16 cellular contexts compared by ENCODE assay signal in the genomic region with DNA sequence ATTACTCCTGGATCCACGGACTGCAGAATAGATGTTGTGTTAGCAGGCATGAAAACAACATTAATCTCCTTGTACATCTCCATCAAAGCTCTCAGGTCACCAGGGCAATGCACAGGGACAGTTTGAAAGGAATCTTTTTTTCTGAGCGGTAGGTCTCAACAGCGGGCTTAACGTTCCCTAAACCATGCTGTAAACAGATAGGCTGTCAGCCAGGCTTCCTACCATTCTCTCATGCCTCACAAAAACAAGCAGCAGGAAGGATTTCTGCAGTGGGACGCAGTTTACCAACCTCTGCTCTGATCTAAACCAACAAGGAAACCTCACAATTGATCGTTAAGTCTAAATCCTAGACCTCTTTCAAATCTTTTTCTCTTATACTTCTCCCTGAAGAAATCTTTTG. TPM values are rescaled to one million over a fixed set of nuclear protein-coding genes. Genes with fewer than 3 reads are reported as not detected.
DNase-seq lines count a peak whose midpoint lies in the region; ATAC-seq and TF ChIP-seq lines count a peak whose summit lies in the region.
"Had no signal": no experiment of that assay in that cellular context is flagged by ENCODE, and none has a peak within 500 bp of the region (broad histone marks: within the 10 kb centered on the region; RNA-seq: fewer than 3 reads in every experiment).

No MANE protein-coding gene starts in this region.

- ATAC-seq in right cardiac atrium (peak; percentile 36 to 46), left cardiac atrium (no peak), natural killer cell (no peak)
- ATAC-seq: CD8-positive, alpha-beta T cell had no signal

- no peaks in the 10 kb centered on the region for H3K36me3 ChIP-seq in Karpas-422 (ENCODE audit: insufficient read depth, low read length)

- H3K27ac Mint-ChIP-seq in endothelial cell (ENCODE audit: unreplicated experiment) (peak overlapping the region; percentile 9), natural killer cell (peak overlapping the region; percentile 25 to 30)
- H3K27ac Mint-ChIP-seq: B cell; CD8-positive, alpha-beta T cell; IgD-negative memory B cell had no signal

- TF ChIP-seq CTCF in endothelial cell (IDR thresholded peaks at IDR 0.05; ENCODE audit: unreplicated experiment) (no peak), natural killer cell (IDR thresholded peaks at IDR 0.05) (no peak), GM10248 (IDR thresholded peaks at IDR 0.05; ENCODE audit: control extremely low read depth, extremely low read depth, low read depth, missing control alignments) (no peak)

- POLR2A ChIA-PET in GM10248 (lab: Yijun Ruan, JAX) = interaction anchor here (0.6 kb wide), 1 partner anchor 105 kb away, joined by 3 read pairs; no protein-coding TSS in a partner anchor

- H3K9me3 Mint-ChIP-seq in endothelial cell (ENCODE audit: unreplicated experiment) (no peaks in the 10 kb centered on the region), natural killer cell (no peaks in the 10 kb centered on the region)
- H3K9me3 Mint-ChIP-seq: CD14-positive monocyte; CD8-positive, alpha-beta T cell had no signal

- peaks cover 99% of the 10 kb centered on the region for H3K79me2 ChIP-seq in Karpas-422 (ENCODE audit: low read length)

- no peaks in the 10 kb centered on the region for H3K27me3 ChIP-seq in right cardiac atrium (ENCODE audit: control insufficient read depth, insufficient read depth)
- no peaks in the 10 kb centered on the region for H3K27me3 ChIP-seq in Karpas-422 (ENCODE audit: low read length)

- H3K4me1 Mint-ChIP-seq in endothelial cell (ENCODE audit: unreplicated experiment) (peaks cover 23% of the 10 kb centered on the region), natural killer cell (peaks cover 70 to 75% of the 10 kb centered on the region in 2 donors)

- H3K4me1 ChIP-seq in right cardiac atrium (ENCODE audit: control insufficient read depth, insufficient read depth, low read length) (peaks cover 5% of the 10 kb centered on the region), Karpas-422 (ENCODE audit: low read length) (peaks cover 16% of the 10 kb centered on the region)

- H3K9me3 ChIP-seq in right cardiac atrium (ENCODE audit: control insufficient read depth, low read length) = no peaks in the 10 kb centered on the region
- no peaks in the 10 kb centered on the region for H3K9me3 ChIP-seq in Karpas-422 (ENCODE audit: low read length)

- H3K9me2 ChIP-seq in Karpas-422 (replicated peaks; ENCODE audit: insufficient read depth, low read length) = no peaks in the 10 kb centered on the region

- no peak overlapping the region for H2AFZ ChIP-seq in Karpas-422 (ENCODE audit: low read length)
- H2AFZ ChIP-seq: GM23248 had no signal

- H3K36me3 Mint-ChIP-seq in endothelial cell (ENCODE audit: low read depth, unreplicated experiment) (no peaks in the 10 kb centered on the region), natural killer cell (no peaks in the 10 kb centered on the region)

- H3K27ac ChIP-seq in right cardiac atrium (ENCODE audit: low read length) = no peak overlapping the region
- H3K27ac ChIP-seq in Karpas-422 (ENCODE audit: low read length) = no peak overlapping the region
- H3K27ac ChIP-seq: GM23248 had no signal

- no peak overlapping the region for H3K4me3 Mint-ChIP-seq in endothelial cell (ENCODE audit: unreplicated experiment)
- H3K4me3 Mint-ChIP-seq in natural killer cell = peak overlapping the region; percentile 21
- H3K4me3 Mint-ChIP-seq: B cell; CD14-positive monocyte; CD8-positive, alpha-beta T cell; H9; IgD-negative memory B cell had no signal

- WGBS in right cardiac atrium = 51% methylated on average over 6 of the region's 6 CpGs

- no peak for DNase-seq in right cardiac atrium
- DNase-seq in left cardiac atrium = no peak
- DNase-seq in endothelial cell (ENCODE audit: low spot score) = no peak
- no peak for DNase-seq in natural killer cell
- no peak for DNase-seq in Karpas-422
- DNase-seq in GM10248 (ENCODE audit: extremely low spot score) = no peak
- DNase-seq in NCI-H1417 treated with DMSO at 0.1 percent for 48 hours (lab: John Stamatoyannopoulos, UW) = no peak
- no peak for DNase-seq in DMS53 (lab: John Stamatoyannopoulos, UW)
- DNase-seq: CD8-positive, alpha-beta T cell; COR-L47; GF-D8; GM23248; H9 had no signal

- H4K20me1 ChIP-seq in Karpas-422 (ENCODE audit: insufficient read depth, low read depth, low read length) = no peaks in the 10 kb centered on the region

- H3K27me3 Mint-ChIP-seq in endothelial cell (ENCODE audit: unreplicated experiment) (no peaks in the 10 kb centered on the region), natural killer cell (ENCODE audit: low read depth in 2 of 2) (no peaks in the 10 kb centered on the region)
- H3K27me3 Mint-ChIP-seq: B cell, IgD-negative memory B cell had no signal

- no peak overlapping the region for H3K4me2 ChIP-seq in Karpas-422 (ENCODE audit: low read depth, low read length, poor library complexity, severe bottlenecking)

- intact Hi-C loops in right cardiac atrium (cut with DNase I) = no loop called here
- intact Hi-C loops in left cardiac atrium (cut with DNase I) = no loop called here
- intact Hi-C loops in natural killer cell (cut with micrococcal nuclease) = no loop called here

- no peak overlapping the region for H3K9ac ChIP-seq in Karpas-422 (ENCODE audit: low read length)
- H3K9ac ChIP-seq: GM23248 had no signal

- CTCF ChIA-PET in GM10248 (lab: Yijun Ruan, JAX) = interaction anchor here (1.2 kb wide), 2 partner anchors 178 to 186 kb away, joined by 3 read pairs; no protein-coding TSS in a partner anchor

- H3K4me3 ChIP-seq in right cardiac atrium (ENCODE audit: low read length) (no peak overlapping the region), Karpas-422 (ENCODE audit: low read length) (no peak overlapping the region)
- H3K4me3 ChIP-seq: GM23248 had no signal

RNA-seq across cellular contexts. Expression of a gene that starts 50.8 kb away (rescaled TPM):
- total RNA-seq in right cardiac atrium (10 to 100 TPM; 25.3 to 33.1 (median 29.3) TPM), left cardiac atrium (10 to 100 TPM; 25.0 to 28.0 TPM), endothelial cell (ENCODE audit: unreplicated experiment) (22.7 TPM), natural killer cell (10 to 100 TPM; 40.6 to 47.1 (median 40.7) TPM)
- polyA plus RNA-seq in right cardiac atrium = 9.9 TPM
- total RNA-seq in Karpas-422 (2014; rRNA removed; shearing (Covaris generic); ENCODE audit: low replicate concordance) = 19.0 and 25.9 TPM in 2 replicates

Comparison
In these comparisons a context has a peak if more than half of its experiments do, and no peak if none do; other contexts are left out.
1. ATAC-seq: peak in right cardiac atrium (2 of 2); none in left cardiac atrium (0 of 2) and natural killer cell (0 of 3).